8 cellular contexts compared by ENCODE assay signal in the genomic region with DNA sequence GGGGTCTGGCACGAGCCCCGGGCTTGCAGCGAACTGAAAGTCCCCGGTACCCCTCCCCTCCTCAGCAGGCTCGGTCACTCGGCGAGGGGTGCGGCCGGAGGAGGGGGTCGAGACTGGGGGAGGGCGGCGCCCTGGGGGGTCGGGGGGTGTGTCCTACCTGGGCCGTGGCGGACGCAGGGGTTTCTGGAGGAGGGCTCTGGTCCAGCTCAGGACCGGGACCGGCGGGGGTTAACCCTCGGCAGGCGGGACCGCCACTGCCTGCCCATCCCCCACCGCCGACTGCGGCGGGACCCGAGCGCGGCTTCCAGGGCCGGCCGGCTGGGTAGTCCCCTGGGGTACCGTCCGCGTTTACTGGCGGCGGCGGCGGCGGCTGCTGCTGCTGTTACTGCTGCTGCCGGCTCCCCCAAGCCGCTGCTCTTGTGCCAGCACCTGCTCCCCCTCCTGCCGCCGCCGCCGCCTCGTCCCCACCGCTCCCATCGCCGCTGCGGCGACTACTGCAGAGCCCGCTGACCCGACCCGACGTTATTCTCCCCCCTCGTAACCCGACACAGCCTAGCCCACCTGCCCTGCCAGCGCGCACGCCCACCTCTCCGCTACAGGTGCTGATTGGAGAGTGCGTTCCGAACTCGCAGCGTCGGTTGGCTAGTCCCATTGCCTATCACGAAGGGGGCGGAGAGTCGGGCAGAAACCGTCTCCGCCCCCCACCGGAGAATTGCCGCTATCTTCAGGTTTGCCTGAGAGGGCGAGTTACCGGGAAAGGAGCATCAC. TPM values are rescaled to one million over a fixed set of nuclear protein-coding genes. Genes with fewer than 3 reads are reported as not detected.
DNase-seq lines count a peak whose midpoint lies in the region; ATAC-seq and TF ChIP-seq lines count a peak whose summit lies in the region.

Gene TTBK2 (minus strand): TSS at position 498 of the 768 bp plus-strand sequence. CDS start 42,161 bp downstream, outside the sequence.

- TF ChIP-seq CTCF in BJ (IDR thresholded peaks at IDR 0.05; ENCODE audit: insufficient read depth, low read depth, low read length): peak; percentile 27; the same call in 1 of the 2 replicates
- TF ChIP-seq CTCF in coronary artery (IDR thresholded peaks at IDR 0.05): no peak

- H3K36me3 ChIP-seq in BJ (ENCODE audit: control insufficient read depth, insufficient read depth, low read length): no peaks in the 10 kb centered on the region

- no peaks in the 10 kb centered on the region for H3K36me3 Mint-ChIP-seq in activated CD4-positive, alpha-beta T cell treated with anti-CD3 and anti-CD28 coated beads, Interleukin-2, amount 10 ng/mL, durations not matched to agents 24 days and 14 days (ENCODE audit: low read depth)

- CTCF ChIA-PET in BJ (lab: Yijun Ruan, JAX): interaction anchor here (0.7 kb wide), 1 partner anchor 184 kb away, joined by 3 read pairs; no protein-coding TSS in a partner anchor

- ATAC-seq in GM19324 (IDR thresholded peaks at IDR 0.05; ENCODE audit: low FRiP score, unreplicated experiment) (peak; percentile 97), HG03469 (IDR thresholded peaks at IDR 0.05; ENCODE audit: unreplicated experiment) (peak; percentile 86)

- intact Hi-C loops in activated CD4-positive, alpha-beta T cell treated with anti-CD3 and anti-CD28 coated beads, Interleukin-2, amount 10 ng/mL, durations not matched to agents 24 days and 14 days (cut with micrococcal nuclease): loop anchor here (1.0 to 10.0 kb wide), 5 partner anchors 126 to 646 kb away; partner anchors contain the start of genes CDAN1, GANC, SNAP23 and STARD9

- DNase-seq in BJ (ENCODE audit: low read depth): peak; percentile 89
- DNase-seq in NCI-H526 treated with DMSO at 0.1 percent for 48 hours (lab: John Stamatoyannopoulos, UW): peak; percentile 98
- peak; percentile 99 for DNase-seq in activated CD4-positive, alpha-beta T cell treated with anti-CD3 and anti-CD28 coated beads, Interleukin-2, amount 10 ng/mL, durations not matched to agents 24 days and 14 days
- DNase-seq in coronary artery (ENCODE audit: low spot score): peak; percentile 99
- DNase-seq in left kidney (ENCODE audit: low read depth, low spot score): peak; percentile 99
- peak; percentile 97 to 98 for DNase-seq in stimulated activated CD4-positive, alpha-beta T cell treated with anti-CD3 and anti-CD28 coated beads, Interleukin-2, amount 100 ng/mL, for 24 hours

- H3K4me3 Mint-ChIP-seq in activated CD4-positive, alpha-beta T cell treated with anti-CD3 and anti-CD28 coated beads, Interleukin-2, amount 10 ng/mL, durations not matched to agents 24 days and 14 days: peak within 1 kb of the TSS; percentile 99

- POLR2A ChIA-PET in BJ (lab: Charles Lee): no interaction called here

- H3K9me3 Mint-ChIP-seq in activated CD4-positive, alpha-beta T cell treated with anti-CD3 and anti-CD28 coated beads, Interleukin-2, amount 10 ng/mL, durations not matched to agents 24 days and 14 days: no peaks in the 10 kb centered on the region

- peak within 1 kb of the TSS; percentile 94 for H3K27ac Mint-ChIP-seq in activated CD4-positive, alpha-beta T cell treated with anti-CD3 and anti-CD28 coated beads, Interleukin-2, amount 10 ng/mL, durations not matched to agents 24 days and 14 days

- peaks cover 26% of the 10 kb centered on the region for H3K4me1 Mint-ChIP-seq in activated CD4-positive, alpha-beta T cell treated with anti-CD3 and anti-CD28 coated beads, Interleukin-2, amount 10 ng/mL, durations not matched to agents 24 days and 14 days

- H3K4me3 ChIP-seq in BJ (ENCODE audit: low read depth, low read length) (peak within 1 kb of the TSS; percentile 84), coronary artery (peak within 1 kb of the TSS; percentile 83)

- no peaks in the 10 kb centered on the region for H3K27me3 Mint-ChIP-seq in activated CD4-positive, alpha-beta T cell treated with anti-CD3 and anti-CD28 coated beads, Interleukin-2, amount 10 ng/mL, durations not matched to agents 24 days and 14 days

- H3K27ac ChIP-seq in coronary artery: peak within 1 kb of the TSS; percentile 79 to 89

- no peaks in the 10 kb centered on the region for H3K27me3 ChIP-seq in BJ (ENCODE audit: control insufficient read depth, insufficient read depth, low read length)

RNA-seq across cellular contexts. Expression of gene TTBK2, which starts in this region (rescaled TPM):
- polyA plus RNA-seq in BJ (2011; rRNA removed): 3.3 and 5.8 TPM in 2 replicates
- 6.5 and 6.9 TPM in 2 replicates for polyA minus RNA-seq in BJ (2011; rRNA and poly(A)+ RNA removed)
- total RNA-seq in activated CD4-positive, alpha-beta T cell treated with anti-CD3 and anti-CD28 coated beads, Interleukin-2, amount 10 ng/mL, durations not matched to agents 24 days and 14 days: 10.2 and 11.3 TPM in 2 replicates

Comparison
In these comparisons a context has a peak if more than half of its experiments do, and no peak if none do; other contexts are left out.
1. Peak in every context shown above with its lines: DNase-seq, ATAC-seq, H3K4me3 ChIP-seq and H3K27ac ChIP-seq.